In genomic region chr5:112407666-112408065, GRCh38 we compare ENCODE assay signal across 17 cellular contexts. TPM values are rescaled to one million over a fixed set of nuclear protein-coding genes. Genes with fewer than 3 reads are reported as not detected.
A peak's percentile ranks its signal among the peaks of the same experiment; 100 is the strongest.
DNase-seq lines count a peak whose midpoint lies in the region; ATAC-seq, FAIRE-seq and TF ChIP-seq lines count a peak whose summit lies in the region.
"Had no signal": no experiment of that assay in that cellular context is flagged by ENCODE, and none has a peak within 500 bp of the region (broad histone marks: within the 10 kb centered on the region; RNA-seq: fewer than 3 reads in every experiment).

No MANE protein-coding gene starts in this region.

- POLR2A ChIA-PET in endothelial cell of umbilical vein (lab: Charles Lee) = no interaction called here

- no peak for TF ChIP-seq POLR2A in endothelial cell of umbilical vein (IDR thresholded peaks at IDR 0.05; ENCODE audit: low read depth, low read length)

- H3K27ac ChIP-seq in VCaP (peak overlapping the region; percentile 45), endothelial cell of umbilical vein (ENCODE audit: insufficient read depth, low read depth, low read length) (no peak overlapping the region), neural cell (ENCODE audit: low read length) (peak overlapping the region; percentile 18)
- H3K27ac ChIP-seq: C4-2B, GM23248 had no signal

- no peaks in the 10 kb centered on the region for H3K9me1 ChIP-seq in endothelial cell of umbilical vein (replicated peaks; ENCODE audit: control insufficient read depth, extremely low read depth, insufficient read depth, low read length)

- H3K4me3 ChIP-seq in endothelial cell of umbilical vein (replicated peaks in 1 of 3; ENCODE audit: insufficient read depth in 1 of 3, low read depth in 1 of 3, low read length in 3 of 3) (no peak overlapping the region), neural cell (ENCODE audit: low read length) (no peak overlapping the region)
- H3K4me3 ChIP-seq: GM23248, HAP-1 had no signal

- dilution Hi-C loops in endothelial cell of umbilical vein (cut with MboI; ENCODE audit: extremely low pct_ligation_motif_present, low sequenced_read_pairs) = no loop called here

- H2AFZ ChIP-seq in endothelial cell of umbilical vein (ENCODE audit: low read depth, low read length) (no peak overlapping the region), neural cell (ENCODE audit: low read depth, low read length) (no peak overlapping the region)
- H2AFZ ChIP-seq: GM23248 had no signal

- H4K20me1 ChIP-seq in endothelial cell of umbilical vein (replicated peaks; ENCODE audit: control insufficient read depth, extremely low read depth, insufficient read depth, low read length) (no peaks in the 10 kb centered on the region), neural cell (ENCODE audit: insufficient read depth) (no peaks in the 10 kb centered on the region)

- TF ChIP-seq CTCF in VCaP (conservative IDR thresholded peaks at IDR 0.05) = no peak
- no peak for TF ChIP-seq CTCF in endothelial cell of umbilical vein (IDR thresholded peaks at IDR 0.05; ENCODE audit: extremely low read depth in 1 of 2, insufficient read depth in 1 of 2, low read depth in 1 of 2, low read length in 2 of 2)
- TF ChIP-seq CTCF in neural cell (IDR thresholded peaks at IDR 0.05; ENCODE audit: poor library complexity, severe bottlenecking) = no peak

- FAIRE-seq in endothelial cell of umbilical vein (lab: Jason Lieb, UNC) = no peak
- FAIRE-seq: A204.1, D721Med, G401.6, GM12892, GM18507 had no signal

- H3K9me2 ChIP-seq in neural cell (ENCODE audit: insufficient read depth, low read length) = no peaks in the 10 kb centered on the region

- H3K27me3 ChIP-seq in endothelial cell of umbilical vein (ENCODE audit: control insufficient read depth in 2 of 2, insufficient read depth in 2 of 2, low read length in 2 of 2) = no peaks in the 10 kb centered on the region
- no peaks in the 10 kb centered on the region for H3K27me3 ChIP-seq in neural cell (ENCODE audit: insufficient read depth, low read depth, low read length)

- no peak for TF ChIP-seq RAD21 in neural cell (conservative IDR thresholded peaks at IDR 0.05)

- no peak for ATAC-seq in HG02610 (IDR thresholded peaks at IDR 0.05; ENCODE audit: unreplicated experiment)

- CTCF ChIA-PET in endothelial cell of umbilical vein (lab: Charles Lee) = interaction anchor here (1.8 to 2.1 kb wide), 2 partner anchors 10 to 12 kb away, joined by 5 to 16 read pairs; no protein-coding TSS in a partner anchor

- H3K9ac ChIP-seq in endothelial cell of umbilical vein (replicated peaks; ENCODE audit: extremely low read depth, insufficient read depth, low read length) (no peak overlapping the region), neural cell (ENCODE audit: low read length) (no peak overlapping the region)
- H3K9ac ChIP-seq: GM23248 had no signal

- no TSS peak for BruUV-seq in endothelial cell of umbilical vein (replicated peaks; lab: Mats Ljungman, UMichigan)

- DNase-seq in endothelial cell of umbilical vein (ENCODE audit: low read depth, low spot score) (peak; percentile 13), NCI-H526 treated with DMSO at 0.1 percent for 48 hours (lab: John Stamatoyannopoulos, UW) (no peak), NCI-H2107 treated with DMSO at 0.1 percent for 48 hours (lab: John Stamatoyannopoulos, UW; ENCODE audit: unreplicated experiment) (no peak)
- DNase-seq: AML-193; Caco-2; CD4-positive, alpha-beta T cell; GM23248 had no signal

- no peaks in the 10 kb centered on the region for H3K9me3 ChIP-seq in endothelial cell of umbilical vein (replicated peaks; ENCODE audit: control insufficient read depth, insufficient read depth, low read length)
- no peaks in the 10 kb centered on the region for H3K9me3 ChIP-seq in neural cell (ENCODE audit: low read length)
- H3K9me3 ChIP-seq: Caco-2, HAP-1 had no signal

- H3K79me2 ChIP-seq in endothelial cell of umbilical vein (ENCODE audit: control insufficient read depth, insufficient read depth, low read length) (no peaks in the 10 kb centered on the region), neural cell (replicated peaks; ENCODE audit: insufficient read depth, low read length) (no peaks in the 10 kb centered on the region)

- H3K4me2 ChIP-seq in endothelial cell of umbilical vein (ENCODE audit: insufficient read depth, low read length) (no peak overlapping the region), neural cell (ENCODE audit: low read length) (peak overlapping the region; percentile 13)

- no peak for TF ChIP-seq EP300 in neural cell (conservative IDR thresholded peaks at IDR 0.05; ENCODE audit: poor library complexity, severe bottlenecking)

- peaks cover 20% of the 10 kb centered on the region for H3K4me1 ChIP-seq in endothelial cell of umbilical vein (ENCODE audit: control insufficient read depth, extremely low read depth, insufficient read depth, low read length)
- H3K4me1 ChIP-seq: HAP-1 had no signal

- no peaks in the 10 kb centered on the region for H3F3A ChIP-seq in neural cell (ENCODE audit: insufficient read depth, low read length, poor library complexity, severe bottlenecking)

- no peaks in the 10 kb centered on the region for H3K36me3 ChIP-seq in endothelial cell of umbilical vein (ENCODE audit: control insufficient read depth in 2 of 2, extremely low read depth in 1 of 2, insufficient read depth in 2 of 2, low read length in 2 of 2)
- H3K36me3 ChIP-seq in neural cell (ENCODE audit: insufficient read depth, low read length) = no peaks in the 10 kb centered on the region
- H3K36me3 ChIP-seq: HAP-1 had no signal

- intact Hi-C loops in endothelial cell of umbilical vein (cut with micrococcal nuclease) = no loop called here

TF ChIP-seq in endothelial cell of umbilical vein, 7 proteins besides CTCF, POLR2A, EP300 and RAD21:
- TF ChIP-seq JUN (IDR thresholded peaks at IDR 0.05; ENCODE audit: borderline replicate concordance, insufficient read depth, insufficient read length, low read depth) (no peak), MAX (IDR thresholded peaks at IDR 0.05; ENCODE audit: insufficient read depth, insufficient read length) (no peak), FOS (IDR thresholded peaks at IDR 0.05; ENCODE audit: borderline replicate concordance, insufficient read depth, low read length) (no peak), POLR2AphosphoS5 (IDR thresholded peaks at IDR 0.05; ENCODE audit: insufficient read depth, low read depth, low read length) (no peak), MYC (IDR thresholded peaks at IDR 0.05; ENCODE audit: low read depth, low read length) (no peak), EZH2 (IDR thresholded peaks at IDR 0.05; ENCODE audit: borderline replicate concordance, low read depth, low read length, severe bottlenecking) (no peak), GATA2 (IDR thresholded peaks at IDR 0.05; ENCODE audit: insufficient read depth, insufficient read length, low read depth, low read length) (no peak)

TF ChIP-seq in neural cell, 6 proteins besides CTCF, POLR2A, EP300 and RAD21:
- TF ChIP-seq SMC3 (conservative IDR thresholded peaks at IDR 0.05; ENCODE audit: poor library complexity) = no peak
- TF ChIP-seq EZH2 (IDR thresholded peaks at IDR 0.05; ENCODE audit: borderline replicate concordance, insufficient read depth, low read length, poor library complexity, severe bottlenecking) = no peak
- TF ChIP-seq REST (IDR thresholded peaks at IDR 0.05; ENCODE audit: borderline replicate concordance) = no peak
- TF ChIP-seq TAF1 (IDR thresholded peaks at IDR 0.05; ENCODE audit: low read depth) = no peak
- no peak for TF ChIP-seq MXI1 (conservative IDR thresholded peaks at IDR 0.05; ENCODE audit: poor library complexity, severe bottlenecking)
- TF ChIP-seq POLR2AphosphoS5 (IDR thresholded peaks at IDR 0.05) = no peak

RNA-seq across cellular contexts. Expression of gene EPB41L4A, which starts 11.4 kb away (rescaled TPM):
- 17.9 and 18.0 TPM in 2 replicates for total RNA-seq in endothelial cell of umbilical vein
- polyA plus RNA-seq in endothelial cell of umbilical vein = 4.2 and 6.0 TPM in 2 replicates
- 3.9 and 4.4 TPM in 2 replicates for polyA plus RNA-seq in endothelial cell of umbilical vein (2011; cell fraction: cytosol; rRNA removed)
- 13.6 and 13.7 TPM in 2 replicates for polyA plus RNA-seq in endothelial cell of umbilical vein (2011; cell fraction: nucleus; rRNA removed)
- 7.8 and 10.2 TPM in 2 replicates for polyA plus RNA-seq in endothelial cell of umbilical vein (2012)
- polyA minus RNA-seq in endothelial cell of umbilical vein = 12.5 and 21.7 TPM in 2 replicates
- polyA minus RNA-seq in endothelial cell of umbilical vein (2011; cell fraction: cytosol; rRNA and poly(A)+ RNA removed) = 3.9 TPM
- 50.6 and 62.4 TPM in 2 replicates for polyA minus RNA-seq in endothelial cell of umbilical vein (2011; cell fraction: nucleus; rRNA and poly(A)+ RNA removed)
- 4.9 and 7.4 TPM in 2 replicates for polyA plus RNA-seq in neural cell
- polyA minus RNA-seq in neural cell = 35.1 and 44.5 TPM in 2 replicates
